ENCODE assay signal across 1 cellular context in the genomic region with DNA sequence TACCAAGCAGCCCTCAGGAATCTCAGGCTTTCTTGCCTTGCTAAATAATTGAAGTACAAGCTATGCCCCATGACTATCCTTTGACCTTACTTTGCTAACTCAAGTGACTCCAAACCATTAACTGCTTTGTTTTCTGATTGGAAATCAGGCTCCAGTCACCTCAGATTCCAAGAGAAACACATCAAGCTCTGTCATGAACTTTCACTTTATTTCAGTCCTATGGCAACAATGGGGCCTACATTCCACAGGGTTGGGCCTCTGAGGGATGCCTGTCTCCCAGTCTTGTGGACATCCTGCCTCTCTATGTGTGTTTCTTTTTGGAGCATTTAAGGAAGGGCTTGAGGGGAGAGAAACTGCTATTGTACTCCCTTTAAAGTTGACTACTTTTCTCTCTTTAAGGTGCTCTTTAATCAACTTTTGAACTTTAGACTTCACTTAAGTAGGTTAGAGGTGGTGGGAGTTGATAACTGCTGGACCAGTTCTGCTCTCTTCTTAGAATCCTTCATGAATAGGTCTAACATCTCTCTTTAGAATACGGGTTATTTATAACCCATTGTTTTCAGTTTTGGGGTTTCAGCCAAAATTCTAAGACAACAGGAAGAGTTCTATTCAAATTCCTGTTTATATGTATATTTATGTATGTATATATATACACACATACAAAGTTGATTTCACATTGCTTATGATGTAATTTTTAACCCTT.
TF ChIP-seq lines count a peak whose summit lies in the region.

No MANE protein-coding gene starts in this region.

TF ChIP-seq in GM23338, 12 proteins besides CTCF, POLR2A, EP300 and RAD21 (continued from another document):
- TF ChIP-seq, protein P1, sequence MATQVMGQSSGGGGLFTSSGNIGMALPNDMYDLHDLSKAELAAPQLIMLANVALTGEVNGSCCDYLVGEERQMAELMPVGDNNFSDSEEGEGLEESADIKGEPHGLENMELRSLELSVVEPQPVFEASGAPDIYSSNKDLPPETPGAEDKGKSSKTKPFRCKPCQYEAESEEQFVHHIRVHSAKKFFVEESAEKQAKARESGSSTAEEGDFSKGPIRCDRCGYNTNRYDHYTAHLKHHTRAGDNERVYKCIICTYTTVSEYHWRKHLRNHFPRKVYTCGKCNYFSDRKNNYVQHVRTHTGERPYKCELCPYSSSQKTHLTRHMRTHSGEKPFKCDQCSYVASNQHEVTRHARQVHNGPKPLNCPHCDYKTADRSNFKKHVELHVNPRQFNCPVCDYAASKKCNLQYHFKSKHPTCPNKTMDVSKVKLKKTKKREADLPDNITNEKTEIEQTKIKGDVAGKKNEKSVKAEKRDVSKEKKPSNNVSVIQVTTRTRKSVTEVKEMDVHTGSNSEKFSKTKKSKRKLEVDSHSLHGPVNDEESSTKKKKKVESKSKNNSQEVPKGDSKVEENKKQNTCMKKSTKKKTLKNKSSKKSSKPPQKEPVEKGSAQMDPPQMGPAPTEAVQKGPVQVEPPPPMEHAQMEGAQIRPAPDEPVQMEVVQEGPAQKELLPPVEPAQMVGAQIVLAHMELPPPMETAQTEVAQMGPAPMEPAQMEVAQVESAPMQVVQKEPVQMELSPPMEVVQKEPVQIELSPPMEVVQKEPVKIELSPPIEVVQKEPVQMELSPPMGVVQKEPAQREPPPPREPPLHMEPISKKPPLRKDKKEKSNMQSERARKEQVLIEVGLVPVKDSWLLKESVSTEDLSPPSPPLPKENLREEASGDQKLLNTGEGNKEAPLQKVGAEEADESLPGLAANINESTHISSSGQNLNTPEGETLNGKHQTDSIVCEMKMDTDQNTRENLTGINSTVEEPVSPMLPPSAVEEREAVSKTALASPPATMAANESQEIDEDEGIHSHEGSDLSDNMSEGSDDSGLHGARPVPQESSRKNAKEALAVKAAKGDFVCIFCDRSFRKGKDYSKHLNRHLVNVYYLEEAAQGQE (IDR thresholded peaks at IDR 0.05; ENCODE audit: unreplicated experiment): no peak
- TF ChIP-seq, protein P2, sequence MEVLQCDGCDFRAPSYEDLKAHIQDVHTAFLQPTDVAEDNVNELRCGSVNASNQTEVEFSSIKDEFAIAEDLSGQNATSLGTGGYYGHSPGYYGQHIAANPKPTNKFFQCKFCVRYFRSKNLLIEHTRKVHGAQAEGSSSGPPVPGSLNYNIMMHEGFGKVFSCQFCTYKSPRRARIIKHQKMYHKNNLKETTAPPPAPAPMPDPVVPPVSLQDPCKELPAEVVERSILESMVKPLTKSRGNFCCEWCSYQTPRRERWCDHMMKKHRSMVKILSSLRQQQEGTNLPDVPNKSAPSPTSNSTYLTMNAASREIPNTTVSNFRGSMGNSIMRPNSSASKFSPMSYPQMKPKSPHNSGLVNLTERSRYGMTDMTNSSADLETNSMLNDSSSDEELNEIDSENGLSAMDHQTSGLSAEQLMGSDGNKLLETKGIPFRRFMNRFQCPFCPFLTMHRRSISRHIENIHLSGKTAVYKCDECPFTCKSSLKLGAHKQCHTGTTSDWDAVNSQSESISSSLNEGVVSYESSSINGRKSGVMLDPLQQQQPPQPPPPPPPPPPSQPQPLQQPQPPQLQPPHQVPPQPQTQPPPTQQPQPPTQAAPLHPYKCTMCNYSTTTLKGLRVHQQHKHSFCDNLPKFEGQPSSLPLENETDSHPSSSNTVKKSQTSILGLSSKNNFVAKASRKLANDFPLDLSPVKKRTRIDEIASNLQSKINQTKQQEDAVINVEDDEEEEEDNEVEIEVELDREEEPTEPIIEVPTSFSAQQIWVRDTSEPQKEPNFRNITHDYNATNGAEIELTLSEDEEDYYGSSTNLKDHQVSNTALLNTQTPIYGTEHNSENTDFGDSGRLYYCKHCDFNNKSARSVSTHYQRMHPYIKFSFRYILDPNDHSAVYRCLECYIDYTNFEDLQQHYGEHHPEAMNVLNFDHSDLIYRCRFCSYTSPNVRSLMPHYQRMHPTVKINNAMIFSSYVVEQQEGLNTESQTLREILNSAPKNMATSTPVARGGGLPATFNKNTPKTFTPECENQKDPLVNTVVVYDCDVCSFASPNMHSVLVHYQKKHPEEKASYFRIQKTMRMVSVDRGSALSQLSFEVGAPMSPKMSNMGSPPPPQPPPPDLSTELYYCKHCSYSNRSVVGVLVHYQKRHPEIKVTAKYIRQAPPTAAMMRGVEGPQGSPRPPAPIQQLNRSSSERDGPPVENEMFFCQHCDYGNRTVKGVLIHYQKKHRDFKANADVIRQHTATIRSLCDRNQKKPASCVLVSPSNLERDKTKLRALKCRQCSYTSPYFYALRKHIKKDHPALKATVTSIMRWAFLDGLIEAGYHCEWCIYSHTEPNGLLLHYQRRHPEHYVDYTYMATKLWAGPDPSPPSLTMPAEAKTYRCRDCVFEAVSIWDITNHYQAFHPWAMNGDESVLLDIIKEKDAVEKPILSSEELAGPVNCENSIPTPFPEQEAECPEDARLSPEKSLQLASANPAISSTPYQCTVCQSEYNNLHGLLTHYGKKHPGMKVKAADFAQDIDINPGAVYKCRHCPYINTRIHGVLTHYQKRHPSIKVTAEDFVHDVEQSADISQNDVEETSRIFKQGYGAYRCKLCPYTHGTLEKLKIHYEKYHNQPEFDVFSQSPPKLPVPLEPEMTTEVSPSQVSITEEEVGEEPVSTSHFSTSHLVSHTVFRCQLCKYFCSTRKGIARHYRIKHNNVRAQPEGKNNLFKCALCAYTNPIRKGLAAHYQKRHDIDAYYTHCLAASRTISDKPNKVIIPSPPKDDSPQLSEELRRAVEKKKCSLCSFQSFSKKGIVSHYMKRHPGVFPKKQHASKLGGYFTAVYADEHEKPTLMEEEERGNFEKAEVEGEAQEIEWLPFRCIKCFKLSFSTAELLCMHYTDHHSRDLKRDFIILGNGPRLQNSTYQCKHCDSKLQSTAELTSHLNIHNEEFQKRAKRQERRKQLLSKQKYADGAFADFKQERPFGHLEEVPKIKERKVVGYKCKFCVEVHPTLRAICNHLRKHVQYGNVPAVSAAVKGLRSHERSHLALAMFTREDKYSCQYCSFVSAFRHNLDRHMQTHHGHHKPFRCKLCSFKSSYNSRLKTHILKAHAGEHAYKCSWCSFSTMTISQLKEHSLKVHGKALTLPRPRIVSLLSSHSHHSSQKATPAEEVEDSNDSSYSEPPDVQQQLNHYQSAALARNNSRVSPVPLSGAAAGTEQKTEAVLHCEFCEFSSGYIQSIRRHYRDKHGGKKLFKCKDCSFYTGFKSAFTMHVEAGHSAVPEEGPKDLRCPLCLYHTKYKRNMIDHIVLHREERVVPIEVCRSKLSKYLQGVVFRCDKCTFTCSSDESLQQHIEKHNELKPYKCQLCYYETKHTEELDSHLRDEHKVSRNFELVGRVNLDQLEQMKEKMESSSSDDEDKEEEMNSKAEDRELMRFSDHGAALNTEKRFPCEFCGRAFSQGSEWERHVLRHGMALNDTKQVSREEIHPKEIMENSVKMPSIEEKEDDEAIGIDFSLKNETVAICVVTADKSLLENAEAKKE (CRISPR knock-in tag; IDR thresholded peaks at IDR 0.05): no peak
- no peak for TF ChIP-seq EZH2 (IDR thresholded peaks at IDR 0.05; ENCODE audit: low read depth, unreplicated experiment)
- no peak for TF ChIP-seq NANOG (IDR thresholded peaks at IDR 0.05; ENCODE audit: borderline replicate concordance)
- no peak for TF ChIP-seq STAT1 (IDR thresholded peaks at IDR 0.05; ENCODE audit: unreplicated experiment)
- no peak for TF ChIP-seq ZNF114 (CRISPR knock-in tag; IDR thresholded peaks at IDR 0.05)
- TF ChIP-seq EZH2phosphoT487 (IDR thresholded peaks at IDR 0.05; ENCODE audit: unreplicated experiment): no peak
- TF ChIP-seq POLR2AphosphoS5 (IDR thresholded peaks at IDR 0.05; ENCODE audit: low read depth): no peak
- TF ChIP-seq ZNF331 (CRISPR knock-in tag; IDR thresholded peaks at IDR 0.05; ENCODE audit: low read depth): no peak
- no peak for TF ChIP-seq CREB1 (CRISPR knock-in tag; IDR thresholded peaks at IDR 0.05; ENCODE audit: low read depth)
- no peak for TF ChIP-seq JUNB (IDR thresholded peaks at IDR 0.05; ENCODE audit: unreplicated experiment)
